In genomic region chr3:20091331-20091730, GRCh38 we compare ENCODE assay signal across 25 cellular contexts. TPM values are rescaled to one million over a fixed set of nuclear protein-coding genes. Genes with fewer than 3 reads are reported as not detected.
A peak's percentile ranks its signal among the peaks of the same experiment; 100 is the strongest.
DNase-seq lines count a peak whose midpoint lies in the region; ATAC-seq, FAIRE-seq and TF ChIP-seq lines count a peak whose summit lies in the region.
"Had no signal": no experiment of that assay in that cellular context is flagged by ENCODE, and none has a peak within 500 bp of the region (broad histone marks: within the 10 kb centered on the region; RNA-seq: fewer than 3 reads in every experiment).

No MANE protein-coding gene starts in this region.

- no peak overlapping the region for H3K4me3 Mint-ChIP-seq in activated CD8-positive, alpha-beta T cell treated with anti-CD3 and anti-CD28 coated beads, Interleukin-2, amount 10 ng/mL, durations not matched to agents 7 days and 5 days
- no peak overlapping the region for H3K4me3 Mint-ChIP-seq in activated CD8-positive, alpha-beta T cell treated with anti-CD3 and anti-CD28 coated beads for 36 hours
- no peak overlapping the region for H3K4me3 Mint-ChIP-seq in stimulated activated effector memory CD8-positive, alpha-beta T cell treated with anti-CD3 and anti-CD28 coated beads, Interleukin-12 subunit alpha, Interleukin-12 subunit beta, amount 100 ng/mL, for 72 hours
- H3K4me3 Mint-ChIP-seq in activated CD4-positive, alpha-beta T cell treated with anti-CD3 and anti-CD28 coated beads for 36 hours = no peak overlapping the region
- H3K4me3 Mint-ChIP-seq: CD8-positive, alpha-beta memory T cell had no signal

- H3K9me3 ChIP-seq in liver (ENCODE audit: control insufficient read depth in 4 of 4, low read length in 3 of 4) = peaks cover 0 to 2% (median 0%) of the 10 kb centered on the region in 4 donors

- no peak overlapping the region for H3K4me2 ChIP-seq in mesendoderm (ENCODE audit: low read length)

- H3K4me1 Mint-ChIP-seq in activated CD8-positive, alpha-beta T cell treated with anti-CD3 and anti-CD28 coated beads, Interleukin-2, amount 10 ng/mL, durations not matched to agents 7 days and 5 days (ENCODE audit: low read depth) = peaks cover 27% of the 10 kb centered on the region
- H3K4me1 Mint-ChIP-seq in activated CD8-positive, alpha-beta T cell treated with anti-CD3 and anti-CD28 coated beads for 36 hours (ENCODE audit: low read depth) = peaks cover 5% of the 10 kb centered on the region
- peaks cover 50% of the 10 kb centered on the region for H3K4me1 Mint-ChIP-seq in stimulated activated effector memory CD8-positive, alpha-beta T cell treated with anti-CD3 and anti-CD28 coated beads, Interleukin-12 subunit alpha, Interleukin-12 subunit beta, amount 100 ng/mL, for 72 hours
- H3K4me1 Mint-ChIP-seq in activated CD4-positive, alpha-beta T cell treated with anti-CD3 and anti-CD28 coated beads for 36 hours = peaks cover 5% of the 10 kb centered on the region

- peaks cover 81% of the 10 kb centered on the region for H3K36me3 Mint-ChIP-seq in activated CD8-positive, alpha-beta T cell treated with anti-CD3 and anti-CD28 coated beads, Interleukin-2, amount 10 ng/mL, durations not matched to agents 7 days and 5 days (ENCODE audit: low read depth)
- H3K36me3 Mint-ChIP-seq in activated CD8-positive, alpha-beta T cell treated with anti-CD3 and anti-CD28 coated beads for 36 hours (ENCODE audit: low read depth) = peaks cover 35% of the 10 kb centered on the region
- peaks cover 87% of the 10 kb centered on the region for H3K36me3 Mint-ChIP-seq in stimulated activated effector memory CD8-positive, alpha-beta T cell treated with anti-CD3 and anti-CD28 coated beads, Interleukin-12 subunit alpha, Interleukin-12 subunit beta, amount 100 ng/mL, for 72 hours
- peaks cover 40% of the 10 kb centered on the region for H3K36me3 Mint-ChIP-seq in activated CD4-positive, alpha-beta T cell treated with anti-CD3 and anti-CD28 coated beads for 36 hours (ENCODE audit: low read depth)

- POLR2A ChIA-PET in activated CD8-positive, alpha-beta T cell treated with anti-CD3 and anti-CD28 coated beads, Interleukin-2, amount 10 ng/mL, durations not matched to agents 7 days and 5 days (lab: Charles Lee) = no interaction called here
- POLR2A ChIA-PET in activated CD8-positive, alpha-beta T cell treated with anti-CD3 and anti-CD28 coated beads for 36 hours (lab: Charles Lee) = no interaction called here
- POLR2A ChIA-PET in activated CD4-positive, alpha-beta T cell treated with anti-CD3 and anti-CD28 coated beads for 36 hours (lab: Charles Lee) = no interaction called here

- CTCF ChIA-PET in activated CD8-positive, alpha-beta T cell treated with anti-CD3 and anti-CD28 coated beads, Interleukin-2, amount 10 ng/mL, durations not matched to agents 7 days and 5 days (lab: Charles Lee) = no interaction called here
- CTCF ChIA-PET in activated CD8-positive, alpha-beta T cell treated with anti-CD3 and anti-CD28 coated beads for 36 hours (lab: Charles Lee) = no interaction called here
- CTCF ChIA-PET in activated CD4-positive, alpha-beta T cell treated with anti-CD3 and anti-CD28 coated beads for 36 hours (lab: Charles Lee) = no interaction called here

- H3K4me1 ChIP-seq in liver (ENCODE audit: control insufficient read depth in 4 of 4, insufficient read depth in 4 of 4, low read length in 3 of 4) (peaks cover 5 to 12% (median 6%) of the 10 kb centered on the region in 4 donors), mesendoderm (ENCODE audit: control insufficient read depth, low read depth, low read length) (no peaks in the 10 kb centered on the region)

- no peak overlapping the region for H2BK15ac ChIP-seq in mesendoderm (replicated peaks; ENCODE audit: low read depth)

- H3K27me3 ChIP-seq in liver (ENCODE audit: control insufficient read depth in 4 of 4, insufficient read depth in 4 of 4, low read length in 3 of 4) (no peaks in the 10 kb centered on the region), mesendoderm (ENCODE audit: insufficient read depth, low read length, poor library complexity) (no peaks in the 10 kb centered on the region)

- H3K4me3 ChIP-seq in liver (ENCODE audit: low read depth in 1 of 3, low read length in 3 of 3) (no peak overlapping the region), mesendoderm (ENCODE audit: low read length) (no peak overlapping the region)

- no peak overlapping the region for H3K23ac ChIP-seq in mesendoderm (ENCODE audit: low read length)

- H2BK120ac ChIP-seq in mesendoderm (ENCODE audit: low read depth, low read length) = no peak overlapping the region

- H3K4ac ChIP-seq in mesendoderm (ENCODE audit: low read depth, low read length) = no peak overlapping the region

- H3K27ac Mint-ChIP-seq in activated CD8-positive, alpha-beta T cell treated with anti-CD3 and anti-CD28 coated beads, Interleukin-2, amount 10 ng/mL, durations not matched to agents 7 days and 5 days = peak overlapping the region; percentile 51
- no peak overlapping the region for H3K27ac Mint-ChIP-seq in activated CD8-positive, alpha-beta T cell treated with anti-CD3 and anti-CD28 coated beads for 36 hours
- H3K27ac Mint-ChIP-seq in stimulated activated effector memory CD8-positive, alpha-beta T cell treated with anti-CD3 and anti-CD28 coated beads, Interleukin-12 subunit alpha, Interleukin-12 subunit beta, amount 100 ng/mL, for 72 hours = peak overlapping the region; percentile 30
- H3K27ac Mint-ChIP-seq in activated CD4-positive, alpha-beta T cell treated with anti-CD3 and anti-CD28 coated beads for 36 hours = no peak overlapping the region

- H3K27me3 Mint-ChIP-seq in activated CD8-positive, alpha-beta T cell treated with anti-CD3 and anti-CD28 coated beads, Interleukin-2, amount 10 ng/mL, durations not matched to agents 7 days and 5 days (ENCODE audit: low read depth) = no peaks in the 10 kb centered on the region
- H3K27me3 Mint-ChIP-seq in activated CD8-positive, alpha-beta T cell treated with anti-CD3 and anti-CD28 coated beads for 36 hours = no peaks in the 10 kb centered on the region
- no peaks in the 10 kb centered on the region for H3K27me3 Mint-ChIP-seq in activated CD4-positive, alpha-beta T cell treated with anti-CD3 and anti-CD28 coated beads for 36 hours
- H3K27me3 Mint-ChIP-seq: CD8-positive, alpha-beta memory T cell had no signal

- TF ChIP-seq CTCF in activated CD8-positive, alpha-beta T cell treated with anti-CD3 and anti-CD28 coated beads for 36 hours (IDR thresholded peaks at IDR 0.05) = no peak
- no peak for TF ChIP-seq CTCF in liver (IDR thresholded peaks at IDR 0.05; ENCODE audit: low read depth, low read length, missing input control)

- peak; percentile 54 for FAIRE-seq in endometrium (lab: Jason Lieb, UNC)
- FAIRE-seq: G401.6, GM12892, HTR-8/SVneo had no signal

- H3K36me3 ChIP-seq in liver (ENCODE audit: control insufficient read depth in 4 of 4, insufficient read depth in 3 of 4, low read depth in 1 of 4, low read length in 3 of 4) = peaks cover 0 to 3% (median 0%) of the 10 kb centered on the region in 4 donors
- no peaks in the 10 kb centered on the region for H3K36me3 ChIP-seq in mesendoderm (ENCODE audit: control insufficient read depth, insufficient read depth, low read length)

- H2BK5ac ChIP-seq in mesendoderm (ENCODE audit: low read length) = no peak overlapping the region

- intact Hi-C loops in activated CD8-positive, alpha-beta T cell treated with anti-CD3 and anti-CD28 coated beads for 36 hours (cut with micrococcal nuclease) = no loop called here
- intact Hi-C loops in activated CD4-positive, alpha-beta T cell treated with anti-CD3 and anti-CD28 coated beads for 36 hours (cut with DNase I, micrococcal nuclease) = no loop called here

- no peak overlapping the region for H4K8ac ChIP-seq in mesendoderm (ENCODE audit: low read depth, low read length)

- H3K9me3 Mint-ChIP-seq in activated CD8-positive, alpha-beta T cell treated with anti-CD3 and anti-CD28 coated beads, Interleukin-2, amount 10 ng/mL, durations not matched to agents 7 days and 5 days (ENCODE audit: insufficient read depth) = peaks cover 17% of the 10 kb centered on the region
- H3K9me3 Mint-ChIP-seq in activated CD8-positive, alpha-beta T cell treated with anti-CD3 and anti-CD28 coated beads for 36 hours = peaks cover 13% of the 10 kb centered on the region
- H3K9me3 Mint-ChIP-seq in stimulated activated effector memory CD8-positive, alpha-beta T cell treated with anti-CD3 and anti-CD28 coated beads, Interleukin-12 subunit alpha, Interleukin-12 subunit beta, amount 100 ng/mL, for 72 hours = peaks cover 3% of the 10 kb centered on the region
- H3K9me3 Mint-ChIP-seq in activated CD4-positive, alpha-beta T cell treated with anti-CD3 and anti-CD28 coated beads for 36 hours (ENCODE audit: low read depth) = peaks cover 16% of the 10 kb centered on the region

- no peaks in the 10 kb centered on the region for H3K79me1 ChIP-seq in mesendoderm (ENCODE audit: low read length)

- no peak overlapping the region for H2AK5ac ChIP-seq in mesendoderm (ENCODE audit: low read length)

- no peak overlapping the region for H3K56ac ChIP-seq in mesendoderm (ENCODE audit: low read length)

- no peak for ATAC-seq in activated CD8-positive, alpha-beta T cell treated with anti-CD3 and anti-CD28 coated beads, Interleukin-2, amount 10 ng/mL, durations not matched to agents 7 days and 5 days
- ATAC-seq in activated CD8-positive, alpha-beta T cell treated with anti-CD3 and anti-CD28 coated beads for 36 hours = no peak
- ATAC-seq in stimulated activated effector memory CD8-positive, alpha-beta T cell treated with anti-CD3 and anti-CD28 coated beads, Interleukin-12 subunit alpha, Interleukin-12 subunit beta, amount 100 ng/mL, for 72 hours = no peak
- no peak for ATAC-seq in HG02885 (IDR thresholded peaks at IDR 0.05; ENCODE audit: poor library complexity, unreplicated experiment)
- no peak for ATAC-seq in activated CD4-positive, alpha-beta T cell treated with anti-CD3 and anti-CD28 coated beads for 36 hours

- H3K18ac ChIP-seq in mesendoderm (ENCODE audit: low read length) = no peak overlapping the region

- H3K79me2 ChIP-seq in mesendoderm (ENCODE audit: control insufficient read depth, insufficient read depth, low read length) = no peaks in the 10 kb centered on the region

- 39% methylated on average over 1 of the region's 1 CpG for WGBS in liver
- no CpG with 5 or more reads among the region's 1 CpG for WGBS in mesendoderm (ENCODE audit: extremely low coverage, insufficient coverage, low lambda C conversion rate)

- DNase-seq in activated CD8-positive, alpha-beta T cell treated with anti-CD3 and anti-CD28 coated beads, Interleukin-2, amount 10 ng/mL, durations not matched to agents 7 days and 5 days = no peak
- DNase-seq in activated CD8-positive, alpha-beta T cell treated with anti-CD3 and anti-CD28 coated beads for 36 hours = no peak
- DNase-seq in stimulated activated effector memory CD8-positive, alpha-beta T cell treated with anti-CD3 and anti-CD28 coated beads, Interleukin-12 subunit alpha, Interleukin-12 subunit beta, amount 100 ng/mL, for 72 hours (ENCODE audit: low spot score in 2 of 2) = no peak
- no peak for DNase-seq in mesendoderm
- no peak for DNase-seq in activated CD4-positive, alpha-beta T cell treated with anti-CD3 and anti-CD28 coated beads for 36 hours
- DNase-seq: C1 segment of cervical spinal cord; Calu3; CD8-positive, alpha-beta memory T cell; DMS153; GOT3; HCEC 1CT; IMR-90; NCI-H1105 treated with DMSO at 0.1 percent for 48 hours; NCI-H1694 treated with DMSO at 0.1 percent for 48 hours; NCI-H2081 treated with DMSO at 0.1 percent for 48 hours; NCI-H446; NCI-H526; Right ventricle myocardium superior had no signal

- no peak for TF ChIP-seq RAD21 in liver (IDR thresholded peaks at IDR 0.05)

- H3K27ac ChIP-seq in liver (ENCODE audit: low read depth in 1 of 2, low read length in 2 of 2) (no peak overlapping the region), mesendoderm (ENCODE audit: low read depth, low read length) (no peak overlapping the region)
- H3K27ac ChIP-seq: 22Rv1 had no signal

- H3K9ac ChIP-seq in liver (ENCODE audit: low read depth in 1 of 2, low read length in 2 of 2) = no peak overlapping the region
- no peak overlapping the region for H3K9ac ChIP-seq in mesendoderm (ENCODE audit: low read length)

- H4K5ac ChIP-seq in mesendoderm (ENCODE audit: low read length) = no peak overlapping the region

RNA-seq across cellular contexts. Expression of gene KAT2B, which starts 51.1 kb away (rescaled TPM):
- total RNA-seq in activated CD8-positive, alpha-beta T cell treated with anti-CD3 and anti-CD28 coated beads, Interleukin-2, amount 10 ng/mL, durations not matched to agents 7 days and 5 days = 100 to 1,000 TPM; 112 to 120 TPM
- total RNA-seq in activated CD8-positive, alpha-beta T cell treated with anti-CD3 and anti-CD28 coated beads for 36 hours = 10 to 100 TPM; 18.6 to 28.8 TPM
- total RNA-seq in liver = 10 to 100 TPM; 20.6 to 58.5 TPM
- 10 to 100 TPM in 1 of 2 donors, 1 to 10 TPM in 1; 7.5 to 12.0 TPM for polyA plus RNA-seq in liver
- 0.58 TPM for polyA plus RNA-seq in mesendoderm (2013, experiment 1 of 2)
- 0.43 TPM for polyA plus RNA-seq in mesendoderm (2013, experiment 2 of 2)
- total RNA-seq in activated CD4-positive, alpha-beta T cell treated with anti-CD3 and anti-CD28 coated beads for 36 hours = 10 to 100 TPM; 17.2 to 18.5 TPM

Comparison
In these comparisons a context has a peak if more than half of its experiments do, and no peak if none do; other contexts are left out.
1. H3K27ac Mint-ChIP-seq: peak in activated CD8-positive, alpha-beta T cell treated with anti-CD3 and anti-CD28 coated beads, Interleukin-2, amount 10 ng/mL, durations not matched to agents 7 days and 5 days (single experiment) and stimulated activated effector memory CD8-positive, alpha-beta T cell treated with anti-CD3 and anti-CD28 coated beads, Interleukin-12 subunit alpha, Interleukin-12 subunit beta, amount 100 ng/mL, for 72 hours (single experiment); none in activated CD8-positive, alpha-beta T cell treated with anti-CD3 and anti-CD28 coated beads for 36 hours (single experiment) and activated CD4-positive, alpha-beta T cell treated with anti-CD3 and anti-CD28 coated beads for 36 hours (single experiment).